In the genomic region with DNA sequence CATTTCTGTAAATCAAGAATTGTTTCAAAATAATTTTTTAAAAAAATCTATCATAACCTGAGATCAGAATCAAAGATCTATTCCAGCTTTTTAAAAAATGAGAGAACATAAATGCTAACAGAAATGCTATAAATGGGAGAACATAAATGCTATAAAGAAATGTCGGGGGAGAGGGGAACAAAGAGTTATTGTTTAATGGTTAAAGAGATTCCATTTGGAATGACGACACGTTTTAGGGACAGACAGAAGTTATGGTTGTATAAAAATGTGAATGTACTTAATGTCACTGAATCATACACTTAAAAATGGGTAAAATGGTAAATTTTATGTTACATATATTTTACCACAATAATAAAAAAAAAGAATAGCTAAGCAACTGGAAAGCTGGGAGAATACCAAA, we compare ENCODE assay signal across 21 cellular contexts.
"Had no signal": no experiment of that assay in that cellular context is flagged by ENCODE, and none has a peak within 500 bp of the region (broad histone marks: within the 10 kb centered on the region; RNA-seq: fewer than 3 reads in every experiment).

No MANE protein-coding gene starts in this region.

- H3K27ac Mint-ChIP-seq: neural progenitor cell had no signal

- H3K4me3 ChIP-seq: colonic mucosa, esophagus squamous epithelium, heart right ventricle, mucosa of descending colon, neural progenitor cell, psoas muscle, spleen, stomach had no signal

- DNase-seq: colonic mucosa; dermis blood vessel endothelial cell; esophagus squamous epithelium; foreskin fibroblast; heart right ventricle; hypothalamus; kidney glomerular epithelial cell; mucosa of descending colon; naive thymus-derived CD8-positive, alpha-beta T cell; occipital lobe; psoas muscle; spleen; stimulated activated CD4-positive, alpha-beta T cell treated with anti-CD3 and anti-CD28 coated beads, Interleukin-2, amount 100 ng/mL, for 24 hours; stimulated activated CD4-positive, alpha-beta T cell treated with anti-CD3 and anti-CD28 coated beads, Interleukin-4, amount 100 ng/mL, for 4 hours; stimulated activated naive CD4-positive, alpha-beta T cell; stomach; substantia nigra; trophoblast cell had no signal

- H3K27ac ChIP-seq: colonic mucosa, esophagus squamous epithelium, heart right ventricle, neural progenitor cell, parathyroid adenoma, psoas muscle, spleen, stomach had no signal

- H3K27me3 ChIP-seq: colonic mucosa, esophagus squamous epithelium, heart right ventricle, neural progenitor cell, spleen, stomach had no signal

- ATAC-seq: heart right ventricle; mucosa of descending colon; naive thymus-derived CD8-positive, alpha-beta T cell; psoas muscle; sciatic nerve had no signal

- H3K9me3 ChIP-seq: colonic mucosa, esophagus squamous epithelium, heart right ventricle, mucosa of descending colon, psoas muscle, spleen, stomach had no signal

- H3K27me3 Mint-ChIP-seq: naive thymus-derived CD8-positive, alpha-beta T cell had no signal

- H3K36me3 ChIP-seq: colonic mucosa had no signal

- H3K4me1 Mint-ChIP-seq: neural progenitor cell had no signal

- H3K4me3 Mint-ChIP-seq: naive thymus-derived CD8-positive, alpha-beta T cell; neural progenitor cell had no signal

- H3K9me3 Mint-ChIP-seq: naive thymus-derived CD8-positive, alpha-beta T cell; neural progenitor cell had no signal

- H3K4me1 ChIP-seq: colonic mucosa, esophagus squamous epithelium, neural progenitor cell, parathyroid adenoma, psoas muscle, spleen, stomach had no signal
